26 cellular contexts compared by ENCODE assay signal in genomic region chr19:5336195-5336965, GRCh38. TPM values are rescaled to one million over a fixed set of nuclear protein-coding genes. Genes with fewer than 3 reads are reported as not detected.
DNase-seq lines count a peak whose midpoint lies in the region; ATAC-seq and TF ChIP-seq lines count a peak whose summit lies in the region.
"Had no signal": no experiment of that assay in that cellular context is flagged by ENCODE, and none has a peak within 500 bp of the region (broad histone marks: within the 10 kb centered on the region; RNA-seq: fewer than 3 reads in every experiment).

No MANE protein-coding gene starts in this region.

- H3K27ac ChIP-seq in OCI-LY3 (ENCODE audit: low read length), result no peak overlapping the region
- H3K27ac ChIP-seq: body of pancreas, esophagus squamous epithelium, gastrocnemius medialis, pancreas, right atrium auricular region, upper lobe of left lung, VCaP had no signal

- no peak overlapping the region for H2AFZ ChIP-seq in OCI-LY3 (ENCODE audit: low read depth, low read length)

- H3K9ac ChIP-seq in OCI-LY3 (ENCODE audit: low read length), result no peak overlapping the region

- H3K27me3 ChIP-seq in OCI-LY3 (ENCODE audit: low read depth, low read length), result peaks cover 24% of the 10 kb centered on the region
- H3K27me3 ChIP-seq: pancreas had no signal

- no peaks in the 10 kb centered on the region for H4K20me1 ChIP-seq in OCI-LY3 (ENCODE audit: insufficient read depth, low read length)

- H3K36me3 Mint-ChIP-seq in glutamatergic neuron (ENCODE audit: unreplicated experiment) (peaks cover 4% of the 10 kb centered on the region), type B pancreatic cell (no peaks in the 10 kb centered on the region)
- H3K36me3 Mint-ChIP-seq: activated naive CD8-positive, alpha-beta T cell treated with anti-CD3 and anti-CD28 coated beads, Interleukin-2, amount 10 ng/mL, durations not matched to agents 7 days and 5 days had no signal

- H3K27me3 Mint-ChIP-seq in glutamatergic neuron (ENCODE audit: unreplicated experiment), result peaks cover 26% of the 10 kb centered on the region
- peaks cover 40% of the 10 kb centered on the region for H3K27me3 Mint-ChIP-seq in type B pancreatic cell

- TF ChIP-seq CTCF in OCI-LY3 (IDR thresholded peaks at IDR 0.05; ENCODE audit: low read depth, low read length), result no peak
- no peak for TF ChIP-seq CTCF in glutamatergic neuron (IDR thresholded peaks at IDR 0.05; ENCODE audit: partially characterized antibody, unreplicated experiment)
- no peak for TF ChIP-seq CTCF in type B pancreatic cell (conservative IDR thresholded peaks at IDR 0.05)

- peak overlapping the region; percentile 63 for H3K4me3 ChIP-seq in OCI-LY3 (ENCODE audit: low read length)
- H3K4me3 ChIP-seq: body of pancreas, esophagus squamous epithelium, gastrocnemius medialis, lung, MG63, pancreas, right atrium auricular region, upper lobe of left lung had no signal

- H3K4me2 ChIP-seq in OCI-LY3 (ENCODE audit: low read length), result peak overlapping the region; percentile 80

- no peaks in the 10 kb centered on the region for H3K9me3 ChIP-seq in OCI-LY3 (ENCODE audit: insufficient read depth, low read length)
- H3K9me3 ChIP-seq: body of pancreas, esophagus squamous epithelium, gastrocnemius medialis, MG63, pancreas, right atrium auricular region had no signal

- H3K36me3 ChIP-seq in OCI-LY3 (replicated peaks; ENCODE audit: low read depth, low read length), result no peaks in the 10 kb centered on the region
- H3K36me3 ChIP-seq: esophagus squamous epithelium, gastrocnemius medialis, MG63, pancreas, right atrium auricular region, upper lobe of left lung had no signal

- H3K79me2 ChIP-seq in OCI-LY3 (ENCODE audit: low read length), result no peaks in the 10 kb centered on the region

- H3K4me1 Mint-ChIP-seq in glutamatergic neuron (ENCODE audit: low read depth, unreplicated experiment) (peaks cover 29% of the 10 kb centered on the region), type B pancreatic cell (ENCODE audit: unreplicated experiment) (peaks cover 21% of the 10 kb centered on the region)

- H3K9me3 Mint-ChIP-seq in glutamatergic neuron (ENCODE audit: unreplicated experiment) (peaks cover 19% of the 10 kb centered on the region), type B pancreatic cell (no peaks in the 10 kb centered on the region)
- H3K9me3 Mint-ChIP-seq: activated naive CD8-positive, alpha-beta T cell treated with anti-CD3 and anti-CD28 coated beads, Interleukin-2, amount 10 ng/mL, durations not matched to agents 7 days and 5 days had no signal

- peak; percentile 3 for DNase-seq in NCI-H2227 treated with DMSO at 0.1 percent for 48 hours (lab: John Stamatoyannopoulos, UW)
- no peak for DNase-seq in NCI-H2227 (lab: John Stamatoyannopoulos, UW; ENCODE audit: unreplicated experiment)
- no peak for DNase-seq in glutamatergic neuron
- no peak for DNase-seq in type B pancreatic cell (ENCODE audit: extremely low spot score, unreplicated experiment)
- no peak for DNase-seq in NCI-H2196 (lab: John Stamatoyannopoulos, UW; ENCODE audit: unreplicated experiment)
- DNase-seq: activated CD4-positive, alpha-beta T cell treated with anti-CD3 and anti-CD28 coated beads, Interleukin-2, amount 50 U/mL, for 1 hour; activated naive CD8-positive, alpha-beta T cell treated with anti-CD3 and anti-CD28 coated beads, Interleukin-2, amount 10 ng/mL, durations not matched to agents 7 days and 5 days; AML-193; body of pancreas; esophagus squamous epithelium; gastrocnemius medialis; MG63; NCI-H1417 treated with DMSO at 0.1 percent for 48 hours; NCI-H446 treated with DMSO at 0.1 percent for 48 hours; NK-92 treated with Interleukin-12 subunit alpha and Interleukin-12 subunit beta, amount 100 ng/mL, for 24 hours; pancreas; stimulated activated CD4-positive, alpha-beta T cell treated with anti-CD3 and anti-CD28 coated beads, Interleukin-12 subunit alpha, Interleukin-12 subunit beta, amount 100 ng/mL, for 4 hours; T-helper 2 cell; upper lobe of left lung had no signal

- H3K4me3 Mint-ChIP-seq in glutamatergic neuron (ENCODE audit: unreplicated experiment) (peak overlapping the region; percentile 97), type B pancreatic cell (peak overlapping the region; percentile 12)
- H3K4me3 Mint-ChIP-seq: activated naive CD8-positive, alpha-beta T cell treated with anti-CD3 and anti-CD28 coated beads, Interleukin-2, amount 10 ng/mL, durations not matched to agents 7 days and 5 days; activated T-helper 17 cell treated with anti-CD3 and anti-CD28 coated beads, Interleukin-2, amount 50 U/mL, for 72 hours had no signal

- H3K27ac Mint-ChIP-seq in glutamatergic neuron (ENCODE audit: unreplicated experiment) (peak overlapping the region; percentile 93), type B pancreatic cell (no peak overlapping the region)
- H3K27ac Mint-ChIP-seq: activated naive CD8-positive, alpha-beta T cell treated with anti-CD3 and anti-CD28 coated beads, Interleukin-2, amount 10 ng/mL, durations not matched to agents 7 days and 5 days; activated T-helper 17 cell treated with anti-CD3 and anti-CD28 coated beads, Interleukin-2, amount 50 U/mL, for 72 hours had no signal

- ATAC-seq in HG03460 (IDR thresholded peaks at IDR 0.05; ENCODE audit: unreplicated experiment) (no peak), HG03457 (IDR thresholded peaks at IDR 0.05; ENCODE audit: unreplicated experiment) (no peak)
- ATAC-seq: activated T-helper 17 cell treated with anti-CD3 and anti-CD28 coated beads, Interleukin-2, amount 50 U/mL, for 72 hours; body of pancreas; gastrocnemius medialis; pancreas had no signal

- H3K4me1 ChIP-seq in OCI-LY3 (ENCODE audit: low read length), result peaks cover 33% of the 10 kb centered on the region

RNA-seq across cellular contexts. Expression of gene PTPRS, which starts 4.2 kb away (rescaled TPM):
- total RNA-seq in glutamatergic neuron (ENCODE audit: unreplicated experiment) (1,064 TPM), type B pancreatic cell (ENCODE audit: low replicate concordance) (73.3 and 234 TPM in 2 replicates)
